ENCODE assay signal across 8 cellular contexts in the genomic region with DNA sequence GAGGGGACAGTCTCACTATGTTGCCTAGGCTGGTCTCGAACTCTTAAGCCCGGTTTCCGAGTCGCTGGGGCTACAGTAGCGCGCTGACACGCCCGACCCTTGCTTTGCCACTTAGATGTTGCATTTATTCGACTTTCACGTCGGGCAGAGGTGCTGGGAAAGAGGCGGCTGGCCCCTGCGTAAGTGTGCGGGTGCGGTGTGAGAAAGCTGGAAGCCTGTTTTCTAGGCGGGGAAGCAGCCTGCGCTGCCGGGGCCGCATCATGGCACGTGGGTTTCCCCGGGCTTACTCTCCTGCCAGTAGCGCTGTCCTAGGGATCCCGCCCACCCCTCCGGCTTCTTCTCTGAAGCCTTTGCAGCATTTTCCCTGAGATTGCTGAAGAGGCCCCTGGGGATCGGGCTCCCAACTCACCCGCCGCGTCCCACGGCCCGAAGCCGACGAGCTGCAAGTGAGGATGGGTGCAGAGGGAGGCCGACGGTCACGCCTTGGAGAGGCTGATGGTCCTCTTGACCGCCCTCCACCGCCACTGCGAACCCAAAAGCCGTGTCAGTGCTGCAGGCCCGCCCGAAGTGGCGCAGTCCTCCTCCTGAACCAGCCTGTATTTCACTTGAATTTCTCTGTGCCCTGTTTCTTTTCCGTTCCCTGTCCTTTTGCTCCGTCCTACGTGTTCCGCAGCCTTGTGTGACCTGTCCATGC. TPM values are rescaled to one million over a fixed set of nuclear protein-coding genes. Genes with fewer than 3 reads are reported as not detected.
DNase-seq lines count a peak whose midpoint lies in the region; ATAC-seq and TF ChIP-seq lines count a peak whose summit lies in the region.

No MANE protein-coding gene starts in this region.

- in situ Hi-C loops in ACHN (cut with HindIII; ENCODE audit: low pct_ligation_motif_present, low pct_unique_long_range_greater_than_20kb, low sequenced_read_pairs) (no loop called here), astrocyte of the cerebellum (cut with HindIII; ENCODE audit: low sequenced_read_pairs) (no loop called here)

- no peak overlapping the region for H3K9ac ChIP-seq in PC-3 (ENCODE audit: low read length)

- H3K36me3 ChIP-seq in PC-3 (ENCODE audit: low read depth, low read length): no peaks in the 10 kb centered on the region

- H3K4me2 ChIP-seq in PC-3 (ENCODE audit: low read length): peak overlapping the region; percentile 78

- no peaks in the 10 kb centered on the region for H3K27me3 ChIP-seq in PC-3 (ENCODE audit: low read length)

- DNase-seq in ACHN: peak; percentile 62
- peak; percentile 48 for DNase-seq in PC-3
- DNase-seq in astrocyte of the cerebellum (ENCODE audit: low read depth): no peak
- DNase-seq in stimulated activated CD4-positive, alpha-beta T cell treated with anti-CD3 and anti-CD28 coated beads, Interleukin-12 subunit alpha, Interleukin-12 subunit beta, amount 100 ng/mL, for 4 hours: peak; percentile 55
- no peak for DNase-seq in NCI-H446 treated with DMSO at 0.1 percent for 48 hours (lab: John Stamatoyannopoulos, UW)
- no peak for DNase-seq in NOMO-1 treated with dmso at 0.1 percent for 144 hours (lab: John Stamatoyannopoulos, UW; ENCODE audit: unreplicated experiment)

- peaks cover 12% of the 10 kb centered on the region for H3F3A ChIP-seq in PC-3 (ENCODE audit: low read length, unreplicated experiment)

- no TSS peak for BruUV-seq in PC-3 (replicated peaks; lab: Mats Ljungman, UMichigan)

- CTCF ChIA-PET in PC-3 (lab: Charles Lee): no interaction called here

- H3K4me3 ChIP-seq in PC-3 (ENCODE audit: low read length): peak overlapping the region; percentile 66
- H3K4me3 ChIP-seq in astrocyte of the cerebellum (ENCODE audit: low read depth, low read length): peak overlapping the region; percentile 42
- H3K4me3 ChIP-seq in iPS-18c (ENCODE audit: insufficient read depth, low read depth, low read length): peak overlapping the region; percentile 74

- H3K9me2 ChIP-seq in PC-3 (replicated peaks; ENCODE audit: low read length): no peaks in the 10 kb centered on the region

- TF ChIP-seq CTCF in PC-3 (conservative IDR thresholded peaks at IDR 0.05; ENCODE audit: low read depth, low read length) (no peak), astrocyte of the cerebellum (IDR thresholded peaks at IDR 0.05; ENCODE audit: low read depth, low read length, missing control alignments) (peak; percentile 14)

- POLR2A ChIA-PET in PC-3 (lab: Charles Lee; ENCODE audit: unreplicated experiment): no interaction called here

- intact Hi-C loops in PC-3 (cut with micrococcal nuclease): no loop called here

- ATAC-seq in GM21619 (IDR thresholded peaks at IDR 0.05; ENCODE audit: unreplicated experiment): peak; percentile 22
- peak; percentile 1; the same call in 1 of the 2 replicates for ATAC-seq in PC-3

- no peaks in the 10 kb centered on the region for H3K79me2 ChIP-seq in PC-3 (ENCODE audit: low read length)

- H3K4me1 ChIP-seq in PC-3 (ENCODE audit: insufficient read depth, low read length): peaks cover 6% of the 10 kb centered on the region

- H4K20me1 ChIP-seq in PC-3 (ENCODE audit: low read length): no peaks in the 10 kb centered on the region

- peak overlapping the region; percentile 47 for H2AFZ ChIP-seq in PC-3 (ENCODE audit: low read length)

- no peak overlapping the region for H3K27ac ChIP-seq in PC-3 (ENCODE audit: low read length)

- H3K9me3 ChIP-seq in PC-3 (ENCODE audit: low read length) (no peaks in the 10 kb centered on the region), iPS-18c (ENCODE audit: control insufficient read depth, insufficient read depth, low read length) (no peaks in the 10 kb centered on the region)

RNA-seq across cellular contexts. Expression of a gene that starts 5.8 kb away (rescaled TPM):
- total RNA-seq in PC-3 (2014; rRNA removed): 18.7 and 26.8 TPM in 2 replicates

RNA-seq across cellular contexts. Expression of a gene that starts 12.3 kb away (rescaled TPM):
- 28.1 and 44.1 TPM in 2 replicates for total RNA-seq in PC-3 (2014; rRNA removed)

RNA-seq across cellular contexts. Expression of a gene that starts 26.4 kb away (rescaled TPM):
- 2,587 and 3,047 TPM in 2 replicates for total RNA-seq in PC-3 (2014; rRNA removed)

RNA-seq across cellular contexts. Expression of a gene that starts 43.7 kb away (rescaled TPM):
- 4.4 and 8.9 TPM in 2 replicates for total RNA-seq in PC-3 (2014; rRNA removed)

Comparison
In these comparisons a context has a peak if more than half of its experiments do, and no peak if none do; other contexts are left out.
1. DNase-seq: peak in ACHN (single experiment), PC-3 (single experiment) and stimulated activated CD4-positive, alpha-beta T cell treated with anti-CD3 and anti-CD28 coated beads, Interleukin-12 subunit alpha, Interleukin-12 subunit beta, amount 100 ng/mL, for 4 hours (single experiment); none in astrocyte of the cerebellum (single experiment), NCI-H446 treated with DMSO at 0.1 percent for 48 hours (single experiment) and NOMO-1 treated with dmso at 0.1 percent for 144 hours (single experiment).
2. Peak in every context shown above with its lines, with median percentiles within 50 percentile points of each other: H3K4me3 ChIP-seq.